In the genomic region with DNA sequence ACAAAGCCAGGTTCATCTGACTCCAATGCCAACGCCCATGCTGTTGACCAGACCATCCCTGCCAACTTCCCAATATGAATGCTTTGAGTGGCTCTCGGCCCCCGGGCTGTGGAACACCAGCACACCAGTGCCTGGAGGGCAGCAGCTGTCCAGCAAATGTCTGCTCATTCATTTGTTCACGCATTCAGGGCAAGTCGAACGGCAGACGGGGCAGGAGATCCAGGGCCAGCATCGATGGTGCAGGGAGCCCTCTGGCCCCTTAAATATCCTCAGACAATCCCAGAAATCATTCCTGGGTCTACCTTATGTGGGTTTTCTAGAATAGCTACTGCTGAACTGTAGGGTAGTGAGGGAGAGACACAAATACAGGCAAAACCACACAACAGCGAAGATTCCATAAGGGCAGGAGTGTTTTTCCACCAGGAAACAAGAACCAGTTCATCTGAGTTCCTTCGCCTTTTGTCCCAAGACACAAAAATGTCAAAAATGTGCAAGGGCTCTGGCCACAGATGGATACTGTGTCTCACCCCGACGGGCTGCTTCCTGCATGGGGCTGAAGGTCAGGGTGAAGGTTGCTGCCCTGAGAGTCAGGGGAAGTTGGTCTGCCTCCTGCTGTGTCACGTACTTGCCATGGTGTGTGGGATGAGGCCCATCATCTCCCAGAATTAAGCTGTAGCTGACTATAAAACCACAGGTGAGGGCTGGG, we compare ENCODE assay signal across 1 cellular context.
TF ChIP-seq lines count a peak whose summit lies in the region.

No MANE protein-coding gene starts in this region.

TF ChIP-seq in HepG2, 621 proteins besides CTCF, POLR2A, EP300 and RAD21 (continued from another document and continues in another):
- TF ChIP-seq, protein P1, sequence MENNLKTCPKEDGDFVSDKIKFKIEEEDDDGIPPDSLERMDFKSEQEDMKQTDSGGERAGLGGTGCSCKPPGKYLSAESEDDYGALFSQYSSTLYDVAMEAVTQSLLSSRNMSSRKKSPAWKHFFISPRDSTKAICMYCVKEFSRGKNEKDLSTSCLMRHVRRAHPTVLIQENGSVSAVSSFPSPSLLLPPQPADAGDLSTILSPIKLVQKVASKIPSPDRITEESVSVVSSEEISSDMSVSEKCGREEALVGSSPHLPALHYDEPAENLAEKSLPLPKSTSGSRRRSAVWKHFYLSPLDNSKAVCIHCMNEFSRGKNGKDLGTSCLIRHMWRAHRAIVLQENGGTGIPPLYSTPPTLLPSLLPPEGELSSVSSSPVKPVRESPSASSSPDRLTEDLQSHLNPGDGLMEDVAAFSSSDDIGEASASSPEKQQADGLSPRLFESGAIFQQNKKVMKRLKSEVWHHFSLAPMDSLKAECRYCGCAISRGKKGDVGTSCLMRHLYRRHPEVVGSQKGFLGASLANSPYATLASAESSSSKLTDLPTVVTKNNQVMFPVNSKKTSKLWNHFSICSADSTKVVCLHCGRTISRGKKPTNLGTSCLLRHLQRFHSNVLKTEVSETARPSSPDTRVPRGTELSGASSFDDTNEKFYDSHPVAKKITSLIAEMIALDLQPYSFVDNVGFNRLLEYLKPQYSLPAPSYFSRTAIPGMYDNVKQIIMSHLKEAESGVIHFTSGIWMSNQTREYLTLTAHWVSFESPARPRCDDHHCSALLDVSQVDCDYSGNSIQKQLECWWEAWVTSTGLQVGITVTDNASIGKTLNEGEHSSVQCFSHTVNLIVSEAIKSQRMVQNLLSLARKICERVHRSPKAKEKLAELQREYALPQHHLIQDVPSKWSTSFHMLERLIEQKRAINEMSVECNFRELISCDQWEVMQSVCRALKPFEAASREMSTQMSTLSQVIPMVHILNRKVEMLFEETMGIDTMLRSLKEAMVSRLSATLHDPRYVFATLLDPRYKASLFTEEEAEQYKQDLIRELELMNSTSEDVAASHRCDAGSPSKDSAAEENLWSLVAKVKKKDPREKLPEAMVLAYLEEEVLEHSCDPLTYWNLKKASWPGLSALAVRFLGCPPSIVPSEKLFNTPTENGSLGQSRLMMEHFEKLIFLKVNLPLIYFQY (CRISPR knock-in tag; IDR thresholded peaks at IDR 0.05; ENCODE audit: borderline replicate concordance), result no peak
- TF ChIP-seq RBFOX2 (IDR thresholded peaks at IDR 0.05; ENCODE audit: low read depth, low read length) (no peak), POLR2AphosphoS5 (IDR thresholded peaks at IDR 0.05; ENCODE audit: low read depth, low read length) (no peak), MATR3 (CRISPR knock-in tag; IDR thresholded peaks at IDR 0.05) (no peak), HOXA3 (CRISPR knock-in tag; IDR thresholded peaks at IDR 0.05) (peak; percentile 87), ZBTB38 (CRISPR knock-in tag; IDR thresholded peaks at IDR 0.05) (peak; percentile 27; the same call in 1 of the 2 replicates), ELF3 (CRISPR knock-in tag; IDR thresholded peaks at IDR 0.05) (peak; percentile 99), ZNF121 (CRISPR knock-in tag; IDR thresholded peaks at IDR 0.05) (no peak), ZNF20 (CRISPR knock-in tag; IDR thresholded peaks at IDR 0.05) (no peak), ZNF607 (CRISPR knock-in tag; IDR thresholded peaks at IDR 0.05; ENCODE audit: borderline replicate concordance) (no peak), ZBTB7B (CRISPR knock-in tag; IDR thresholded peaks at IDR 0.05) (peak; percentile 82; the same call in 1 of the 2 replicates), MTA3 (CRISPR knock-in tag; IDR thresholded peaks at IDR 0.05) (no peak), ZNF225 (CRISPR knock-in tag; IDR thresholded peaks at IDR 0.05) (no peak), AKNA (CRISPR knock-in tag; IDR thresholded peaks at IDR 0.05; ENCODE audit: borderline replicate concordance) (no peak), TEAD2 (CRISPR knock-in tag; IDR thresholded peaks at IDR 0.05) (no peak), SKI (IDR thresholded peaks at IDR 0.05; ENCODE audit: partially characterized antibody) (peak; percentile 98), ARID5B (CRISPR knock-in tag; IDR thresholded peaks at IDR 0.05) (peak; percentile 95), SKIL (CRISPR knock-in tag; IDR thresholded peaks at IDR 0.05; ENCODE audit: borderline replicate concordance) (peak; percentile 100), PHF21A (CRISPR knock-in tag; IDR thresholded peaks at IDR 0.05) (peak; percentile 94), ZNF143 (CRISPR knock-in tag; IDR thresholded peaks at IDR 0.05) (peak; percentile 51; the same call in 1 of the 2 replicates), SETDB1 (CRISPR knock-in tag; IDR thresholded peaks at IDR 0.05; ENCODE audit: borderline replicate concordance) (no peak), PAX8 (CRISPR knock-in tag; IDR thresholded peaks at IDR 0.05; ENCODE audit: borderline replicate concordance) (0 out of 2 replicates have a peak, but pooled peaks have one; percentile 84), ZBTB1 (CRISPR knock-in tag; IDR thresholded peaks at IDR 0.05; ENCODE audit: borderline replicate concordance) (no peak), ZNF3 (CRISPR knock-in tag; IDR thresholded peaks at IDR 0.05) (no peak), ZMYM2 (CRISPR knock-in tag; IDR thresholded peaks at IDR 0.05) (peak; percentile 39), SMAD9 (CRISPR knock-in tag; IDR thresholded peaks at IDR 0.05) (no peak), DR1 (CRISPR knock-in tag; IDR thresholded peaks at IDR 0.05) (no peak), EED (CRISPR knock-in tag; IDR thresholded peaks at IDR 0.05) (no peak)
- TF ChIP-seq, protein P2, sequence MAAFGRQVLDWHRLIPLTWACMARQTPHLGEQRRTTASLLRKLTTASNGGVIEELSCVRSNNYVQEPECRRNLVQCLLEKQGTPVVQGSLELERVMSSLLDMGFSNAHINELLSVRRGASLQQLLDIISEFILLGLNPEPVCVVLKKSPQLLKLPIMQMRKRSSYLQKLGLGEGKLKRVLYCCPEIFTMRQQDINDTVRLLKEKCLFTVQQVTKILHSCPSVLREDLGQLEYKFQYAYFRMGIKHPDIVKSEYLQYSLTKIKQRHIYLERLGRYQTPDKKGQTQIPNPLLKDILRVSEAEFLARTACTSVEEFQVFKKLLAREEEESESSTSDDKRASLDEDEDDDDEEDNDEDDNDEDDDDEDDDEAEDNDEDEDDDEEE (CRISPR knock-in tag; IDR thresholded peaks at IDR 0.05), result 0 out of 2 replicates have a peak, but pooled peaks have one; percentile 87
- TF ChIP-seq, protein P3, sequence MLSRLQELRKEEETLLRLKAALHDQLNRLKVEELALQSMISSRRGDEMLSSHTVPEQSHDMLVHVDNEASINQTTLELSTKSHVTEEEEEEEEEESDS (CRISPR knock-in tag; IDR thresholded peaks at IDR 0.05; ENCODE audit: borderline replicate concordance), result no peak
- TF ChIP-seq, protein P4, sequence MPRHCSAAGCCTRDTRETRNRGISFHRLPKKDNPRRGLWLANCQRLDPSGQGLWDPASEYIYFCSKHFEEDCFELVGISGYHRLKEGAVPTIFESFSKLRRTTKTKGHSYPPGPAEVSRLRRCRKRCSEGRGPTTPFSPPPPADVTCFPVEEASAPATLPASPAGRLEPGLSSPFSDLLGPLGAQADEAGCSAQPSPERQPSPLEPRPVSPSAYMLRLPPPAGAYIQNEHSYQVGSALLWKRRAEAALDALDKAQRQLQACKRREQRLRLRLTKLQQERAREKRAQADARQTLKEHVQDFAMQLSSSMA (CRISPR knock-in tag; IDR thresholded peaks at IDR 0.05), result no peak
- TF ChIP-seq, protein P5, sequence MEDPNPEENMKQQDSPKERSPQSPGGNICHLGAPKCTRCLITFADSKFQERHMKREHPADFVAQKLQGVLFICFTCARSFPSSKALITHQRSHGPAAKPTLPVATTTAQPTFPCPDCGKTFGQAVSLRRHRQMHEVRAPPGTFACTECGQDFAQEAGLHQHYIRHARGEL (CRISPR knock-in tag; IDR thresholded peaks at IDR 0.05), result no peak
